In the genomic region with DNA sequence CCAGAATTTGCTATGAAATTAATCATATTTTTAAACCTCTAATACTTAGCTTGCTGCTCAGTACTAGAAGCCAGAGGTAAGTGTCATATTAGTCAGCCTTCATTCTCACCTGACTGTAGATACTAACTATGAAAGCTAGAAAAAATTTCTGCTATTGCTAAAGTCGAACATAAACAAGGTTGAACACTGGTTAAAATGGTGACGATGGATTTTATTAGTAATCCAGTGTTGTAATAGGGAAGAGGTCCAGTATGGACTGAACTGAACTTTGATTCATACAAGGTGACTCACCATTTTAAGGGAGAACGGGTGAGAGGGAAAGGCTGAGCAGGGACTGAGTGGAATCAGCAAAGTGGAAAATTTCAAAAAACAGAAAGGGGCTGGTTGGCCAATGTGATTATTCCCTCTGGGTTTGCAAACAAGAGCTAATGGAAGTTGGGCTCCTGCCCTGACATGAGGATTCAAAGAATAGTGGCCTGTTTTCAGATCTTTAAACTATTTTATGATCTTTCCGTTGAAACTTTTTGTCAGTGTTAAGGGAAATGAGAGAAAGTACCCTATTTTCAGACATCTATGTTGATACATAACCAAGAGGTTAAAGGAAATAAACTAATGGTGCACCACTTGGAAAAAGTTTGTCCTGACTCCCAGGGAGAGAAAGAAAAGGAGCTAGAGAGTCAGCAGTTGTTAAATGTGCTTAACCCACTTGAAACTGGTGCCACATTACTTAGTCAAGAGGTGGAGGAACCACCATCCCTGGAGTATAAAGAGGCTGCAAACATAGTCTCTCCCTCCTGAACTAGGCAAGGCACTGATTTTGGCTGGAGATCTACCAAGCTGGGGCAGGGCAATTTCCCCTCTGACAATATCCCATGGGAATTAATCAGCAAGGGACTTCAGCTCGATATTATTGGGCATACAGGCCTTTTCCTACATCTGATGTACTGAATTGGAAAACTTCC, we compare ENCODE assay signal across 8 cellular contexts. TPM values are rescaled to one million over a fixed set of nuclear protein-coding genes. Genes with fewer than 3 reads are reported as not detected.
DNase-seq lines count a peak whose midpoint lies in the region; FAIRE-seq and TF ChIP-seq lines count a peak whose summit lies in the region.

No MANE protein-coding gene starts in this region.

- H3K27ac ChIP-seq in right atrium auricular region (peak overlapping the region; percentile 76 to 80), stomach (peak overlapping the region; percentile 78 to 88 (median 85))

- in situ Hi-C loops in astrocyte of the spinal cord (cut with HindIII; ENCODE audit: low sequenced_read_pairs) = no loop called here

- whole genome bisulfite sequencing in stomach, 5 donors = 22 to 46% (median 37%) methylated on average over 5 of the region's 5 CpGs

- H3K27me3 ChIP-seq in right atrium auricular region (no peaks in the 10 kb centered on the region), stomach (no peaks in the 10 kb centered on the region)

- no peak for FAIRE-seq in H54 (lab: Jason Lieb, UNC)

- H3K4me3 ChIP-seq in astrocyte of the spinal cord (ENCODE audit: low read depth, low read length) (no peak overlapping the region), right atrium auricular region (no peak overlapping the region), stomach (no peak overlapping the region)

- DNase-seq in H54 (ENCODE audit: insufficient read length, low spot score) = peak; percentile 24
- peak; percentile 84 for DNase-seq in astrocyte of the spinal cord (ENCODE audit: low read depth, low spot score)
- DNase-seq in right atrium auricular region (ENCODE audit: low spot score) = peak; percentile 75
- no peak for DNase-seq in stomach
- no peak for DNase-seq in NOMO-1 (lab: John Stamatoyannopoulos, UW; ENCODE audit: unreplicated experiment in 2 of 2)
- no peak for DNase-seq in iPS-NIHi11 (ENCODE audit: low spot score)
- no peak for DNase-seq in GM19240 (ENCODE audit: insufficient read length, low spot score)
- DNase-seq in occipital lobe (lab: John Stamatoyannopoulos, UW) = no peak

- H3K4me1 ChIP-seq in right atrium auricular region (peaks cover 0 to 25% of the 10 kb centered on the region in 2 donors), stomach (peaks cover 26 to 86% (median 51%) of the 10 kb centered on the region in 4 donors)

- H3K9me3 ChIP-seq in right atrium auricular region (no peaks in the 10 kb centered on the region), stomach (no peaks in the 10 kb centered on the region)

- TF ChIP-seq CTCF in astrocyte of the spinal cord (IDR thresholded peaks at IDR 0.05; ENCODE audit: low read depth, low read length) (no peak), right atrium auricular region (IDR thresholded peaks at IDR 0.05) (no peak), stomach (IDR thresholded peaks at IDR 0.05) (no peak)

- TF ChIP-seq POLR2A in H54 (IDR thresholded peaks at IDR 0.05; ENCODE audit: low read depth, low read length) (no peak), stomach (IDR thresholded peaks at IDR 0.05) (no peak)

- no peaks in the 10 kb centered on the region for H3K36me3 ChIP-seq in right atrium auricular region
- no peaks in the 10 kb centered on the region for H3K36me3 ChIP-seq in stomach

- intact Hi-C loops in stomach (cut with DNase I; ENCODE audit: low total_unique reads) = no loop called here

- no peak for TF ChIP-seq EP300 in stomach (IDR thresholded peaks at IDR 0.05)

RNA-seq across cellular contexts. Expression of a gene that starts 15.3 kb away (rescaled TPM):
- total RNA-seq in right atrium auricular region = 100 to 1,000 TPM in 1 of 2 donors, 10 to 100 TPM in 1; 60.3 to 174 TPM
- total RNA-seq in stomach = 100 to 1,000 TPM in 1 of 5 donors, 10 to 100 TPM in 4; 17.4 to 227 (median 63.4) TPM
- 100 to 1,000 TPM; 110 to 378 (median 130) TPM for polyA plus RNA-seq in stomach
- 36.8 TPM for total RNA-seq in occipital lobe

RNA-seq across cellular contexts. Expression of a gene that starts 55.7 kb away (rescaled TPM):
- total RNA-seq in right atrium auricular region = 10 to 100 TPM; 23.6 to 47.0 TPM
- 100 to 1,000 TPM in 2 of 5 donors, 10 to 100 TPM in 3; 30.4 to 168 (median 64.8) TPM for total RNA-seq in stomach
- 100 to 1,000 TPM in 1 of 3 donors, 10 to 100 TPM in 2; 40.0 to 507 (median 61.5) TPM for polyA plus RNA-seq in stomach
- total RNA-seq in occipital lobe = 22.6 TPM

Comparison
In these comparisons a context has a peak if more than half of its experiments do, and no peak if none do; other contexts are left out.
1. DNase-seq: peak in H54 (single experiment), astrocyte of the spinal cord (single experiment) and right atrium auricular region (single experiment); none in stomach (single experiment), NOMO-1 (0 of 2), iPS-NIHi11 (single experiment), GM19240 (single experiment) and occipital lobe (single experiment).